23 cellular contexts compared by ENCODE assay signal in genomic region chr17:72998343-72998742, GRCh38.
DNase-seq lines count a peak whose midpoint lies in the region; ATAC-seq and TF ChIP-seq lines count a peak whose summit lies in the region.
"Had no signal": no experiment of that assay in that cellular context is flagged by ENCODE, and none has a peak within 500 bp of the region (broad histone marks: within the 10 kb centered on the region; RNA-seq: fewer than 3 reads in every experiment).

No MANE protein-coding gene starts in this region.

- no peak for TF ChIP-seq CTCF in HEK293 (tag by site-specific recombination; IDR thresholded peaks at IDR 0.05)
- TF ChIP-seq CTCF in smooth muscle cell (IDR thresholded peaks at IDR 0.05; ENCODE audit: borderline replicate concordance, insufficient read depth, poor library complexity, severe bottlenecking): no peak
- no peak for TF ChIP-seq CTCF in OCI-LY7 (conservative IDR thresholded peaks at IDR 0.05; ENCODE audit: low read length)

- no peak for ATAC-seq in Right ventricle myocardium superior (ENCODE audit: poor library complexity)
- ATAC-seq: GM23338, HepG2, K562 had no signal

- no peaks in the 10 kb centered on the region for H3K36me3 ChIP-seq in HEK293 (ENCODE audit: control insufficient read depth in 2 of 2, insufficient read depth in 1 of 2, low read length in 2 of 2)
- no peaks in the 10 kb centered on the region for H3K36me3 ChIP-seq in smooth muscle cell (ENCODE audit: low read depth)
- no peaks in the 10 kb centered on the region for H3K36me3 ChIP-seq in OCI-LY7 (ENCODE audit: insufficient read depth, low read length)
- H3K36me3 ChIP-seq: BE2C, HAP-1, Peyer's patch, SJSA1 had no signal

- no peaks in the 10 kb centered on the region for H3K9me3 ChIP-seq in HEK293 (ENCODE audit: control insufficient read depth, insufficient read depth, low read depth, low read length)
- H3K9me3 ChIP-seq in smooth muscle cell (replicated peaks; ENCODE audit: low read depth): no peaks in the 10 kb centered on the region
- H3K9me3 ChIP-seq in OCI-LY7 (ENCODE audit: low read length): no peaks in the 10 kb centered on the region
- H3K9me3 ChIP-seq: BE2C, HAP-1, Peyer's patch, SJSA1 had no signal

- POLR2A ChIA-PET in HEK293 (lab: Yijun Ruan, JAX) (no interaction called here), OCI-LY7 (lab: Charles Lee) (no interaction called here)

- no peak overlapping the region for H3K27ac ChIP-seq in HEK293 (ENCODE audit: extremely low read depth, low read depth, low read length)
- peak overlapping the region; percentile 14 for H3K27ac ChIP-seq in cingulate gyrus (ENCODE audit: low read depth, low read length)
- H3K27ac ChIP-seq in smooth muscle cell (ENCODE audit: low read depth): peak overlapping the region; percentile 12
- H3K27ac ChIP-seq in OCI-LY7 (ENCODE audit: low read depth, low read length, poor library complexity, severe bottlenecking): no peak overlapping the region
- H3K27ac ChIP-seq: HL-60, Peyer's patch, SJSA1 had no signal

- H3K27me3 ChIP-seq in smooth muscle cell (ENCODE audit: low read depth): no peaks in the 10 kb centered on the region
- H3K27me3 ChIP-seq: BE2C, Peyer's patch, SJSA1 had no signal

- no peak overlapping the region for H3K9ac ChIP-seq in smooth muscle cell (ENCODE audit: low read depth)

- H3K79me2 ChIP-seq in smooth muscle cell (ENCODE audit: low read depth): no peaks in the 10 kb centered on the region
- no peaks in the 10 kb centered on the region for H3K79me2 ChIP-seq in OCI-LY7 (ENCODE audit: insufficient read depth, low read depth, low read length)

- H3K9me2 ChIP-seq in OCI-LY7 (ENCODE audit: insufficient read depth, low read length): no peaks in the 10 kb centered on the region

- H3K4me2 ChIP-seq in smooth muscle cell: no peak overlapping the region
- no peak overlapping the region for H3K4me2 ChIP-seq in OCI-LY7 (ENCODE audit: low read length)
- H3K4me2 ChIP-seq: GM23338 had no signal

- H3K4me1 ChIP-seq in HEK293 (ENCODE audit: control insufficient read depth, insufficient read depth, low read length) (no peaks in the 10 kb centered on the region), smooth muscle cell (ENCODE audit: low read depth) (no peaks in the 10 kb centered on the region), OCI-LY7 (ENCODE audit: insufficient read depth, low read length, poor library complexity, severe bottlenecking) (no peaks in the 10 kb centered on the region)
- H3K4me1 ChIP-seq: HAP-1, Peyer's patch, SJSA1 had no signal

- BruUV-seq in OCI-LY7 (replicated peaks; lab: Mats Ljungman, UMichigan): no TSS peak

- CTCF ChIA-PET in HEK293 (lab: Yijun Ruan, JAX) (interaction anchor here (4.8 kb wide), 1 partner anchor 12 kb away, joined by 22 read pairs; no protein-coding TSS in a partner anchor), OCI-LY7 (lab: Charles Lee; ENCODE audit: unreplicated experiment) (no interaction called here)

- no peak overlapping the region for H3K4me3 ChIP-seq in HEK293 (ENCODE audit: low read depth, low read length)
- H3K4me3 ChIP-seq in smooth muscle cell: no peak overlapping the region
- H3K4me3 ChIP-seq in OCI-LY7 (ENCODE audit: low read depth, low read length, poor library complexity, severe bottlenecking): no peak overlapping the region
- H3K4me3 ChIP-seq: GM23338, HAP-1, K562, Peyer's patch, SJSA1 had no signal

- DNase-seq in NCI-H1105 treated with DMSO at 0.1 percent for 48 hours (lab: John Stamatoyannopoulos, UW) (peak; percentile 67), smooth muscle cell (lab: John Stamatoyannopoulos, UW; ENCODE audit: unreplicated experiment) (no peak), Right ventricle myocardium superior (no peak), NAMALWA (ENCODE audit: low spot score) (no peak), OCI-LY7 (ENCODE audit: low spot score) (no peak)
- DNase-seq: BE2C, DMS79, NCI-H1092 treated with DMSO at 0.1 percent for 48 hours, NCI-H1694 treated with DMSO at 0.1 percent for 48 hours, NCI-H2081 treated with DMSO at 0.1 percent for 48 hours, NCI-H2171 treated with DMSO at 0.1 percent for 48 hours, NCI-H524 treated with DMSO at 0.1 percent for 48 hours, Peyer's patch, SW 1271, T-helper 2 cell had no signal

- H4K20me1 ChIP-seq in smooth muscle cell (ENCODE audit: low read depth) (no peaks in the 10 kb centered on the region), OCI-LY7 (ENCODE audit: insufficient read depth, low read length) (no peaks in the 10 kb centered on the region)

- intact Hi-C loops in Right ventricle myocardium superior (cut with DNase I) (no loop called here), OCI-LY7 (cut with micrococcal nuclease; ENCODE audit: unreplicated experiment) (no loop called here)

- 60% methylated on average over 1 of the region's 1 CpG for WGBS in smooth muscle cell (ENCODE audit: low lambda C conversion rate)

- no peaks in the 10 kb centered on the region for H3F3A ChIP-seq in smooth muscle cell (ENCODE audit: low read depth)

- H2AFZ ChIP-seq in smooth muscle cell (ENCODE audit: low read depth): no peak overlapping the region
- H2AFZ ChIP-seq in OCI-LY7 (ENCODE audit: low read length): no peak overlapping the region
- H2AFZ ChIP-seq: GM23338 had no signal

TF ChIP-seq in HEK293, 187 proteins besides CTCF, POLR2A, EP300 and RAD21:
- TF ChIP-seq ZNF530 (tag by site-specific recombination; IDR thresholded peaks at IDR 0.05; ENCODE audit: low read depth): no peak
- peak; percentile 91 for TF ChIP-seq SP7 (tag by site-specific recombination; IDR thresholded peaks at IDR 0.05)
- no peak for TF ChIP-seq ZNF221 (tag by site-specific recombination; IDR thresholded peaks at IDR 0.05; ENCODE audit: borderline replicate concordance)
- TF ChIP-seq ZNF76 (tag by site-specific recombination; IDR thresholded peaks at IDR 0.05; ENCODE audit: borderline replicate concordance, low read depth): no peak
- no peak for TF ChIP-seq ZNF121 (tag by site-specific recombination; IDR thresholded peaks at IDR 0.05)
TF ChIP-seq in HEK293: peak in this region for 1.

Comparison
In these comparisons a context has a peak if more than half of its experiments do, and no peak if none do; other contexts are left out.
1. H3K27ac ChIP-seq: peak in cingulate gyrus (single experiment) and smooth muscle cell (single experiment); none in HEK293 (single experiment) and OCI-LY7 (single experiment).